ENCODE assay signal across 8 cellular contexts in the genomic region with DNA sequence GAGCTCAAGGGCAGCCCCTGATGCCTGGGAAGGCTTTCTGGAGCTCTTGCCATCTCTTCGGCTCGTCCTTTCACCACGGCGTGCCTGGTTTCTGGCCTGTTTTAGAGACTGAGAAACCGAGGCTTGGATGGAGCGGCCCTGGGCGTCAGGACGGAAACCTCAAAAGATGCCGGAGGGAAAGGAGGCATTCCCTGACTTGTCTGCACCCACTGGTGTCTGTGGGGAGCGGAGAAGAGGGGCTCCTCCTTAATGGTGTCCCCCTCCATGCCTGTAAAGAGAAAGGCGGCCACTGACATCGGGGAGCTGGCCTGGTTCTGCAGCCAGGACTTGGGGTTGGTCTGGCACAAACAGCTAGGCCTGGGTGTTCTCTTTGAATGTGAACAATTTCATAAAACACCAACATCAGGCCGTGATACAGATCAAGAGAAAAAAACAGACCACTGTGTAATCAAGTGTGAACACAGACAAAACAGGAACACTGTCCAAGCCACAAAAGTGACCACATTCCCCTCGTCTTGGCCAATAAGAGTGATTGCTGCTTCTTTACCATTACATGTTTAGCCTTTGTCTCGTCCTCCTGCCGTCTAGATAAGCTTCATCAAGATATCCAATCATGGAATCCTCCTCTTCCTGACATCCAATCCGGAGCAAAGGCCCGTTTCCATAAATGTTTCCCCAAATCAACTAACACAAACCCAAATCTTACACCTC. TPM values are rescaled to one million over a fixed set of nuclear protein-coding genes. Genes with fewer than 3 reads are reported as not detected.
DNase-seq lines count a peak whose midpoint lies in the region; ATAC-seq and TF ChIP-seq lines count a peak whose summit lies in the region.

No MANE protein-coding gene starts in this region.

- no peaks in the 10 kb centered on the region for H3K36me3 ChIP-seq in hepatocyte (replicated peaks; ENCODE audit: insufficient read depth, low read depth)

- in situ Hi-C loops in GM13977 (cut with MboI; ENCODE audit: low pct_unique_long_range_greater_than_20kb, low sequenced_read_pairs, unreplicated experiment): no loop called here

- POLR2A ChIA-PET in activated CD4-positive, alpha-beta memory T cell treated with anti-CD3 and anti-CD28 coated beads for 36 hours (lab: Charles Lee): interaction anchor here (1.0 kb wide), 1 partner anchor 84 kb away, joined by 4 read pairs; a partner anchor contains a TSS

- peaks cover 5% of the 10 kb centered on the region for H3K36me3 Mint-ChIP-seq in activated CD4-positive, alpha-beta memory T cell treated with anti-CD3 and anti-CD28 coated beads for 36 hours
- H3K36me3 Mint-ChIP-seq in stimulated activated memory B cell treated with anti-CD40 and anti-IgM and Interleukin-4, amounts not matched to agents 10 μg/mL and 1 μg/mL and 100 μg/mL, for 72 hours: peaks cover 5% of the 10 kb centered on the region

- DNase-seq in activated CD4-positive, alpha-beta memory T cell treated with anti-CD3 and anti-CD28 coated beads for 36 hours: no peak
- DNase-seq in hepatocyte (ENCODE audit: low spot score): no peak
- no peak for DNase-seq in HPDE6-E6E7 (ENCODE audit: extremely low spot score)
- DNase-seq in GM13977 (ENCODE audit: low spot score): no peak
- no peak for DNase-seq in NCI-H345 (lab: John Stamatoyannopoulos, UW)

- no peak for TF ChIP-seq CTCF in hepatocyte (IDR thresholded peaks at IDR 0.05; ENCODE audit: poor library complexity)
- no peak for TF ChIP-seq CTCF in GM13977 (IDR thresholded peaks at IDR 0.05; ENCODE audit: extremely low read depth, insufficient read depth, missing control alignments)

- intact Hi-C loops in activated CD4-positive, alpha-beta memory T cell treated with anti-CD3 and anti-CD28 coated beads for 36 hours (cut with micrococcal nuclease): loop anchor here (2.0 to 10.0 kb wide), 2 partner anchors 85 to 139 kb away; a partner anchor contains a TSS

- no peaks in the 10 kb centered on the region for H3K9me3 ChIP-seq in hepatocyte (ENCODE audit: low read depth)

- peak; percentile 27 for ATAC-seq in GM18502 (IDR thresholded peaks at IDR 0.05; ENCODE audit: poor library complexity, unreplicated experiment)
- ATAC-seq in HG03103 (IDR thresholded peaks at IDR 0.05; ENCODE audit: low read depth, unreplicated experiment): peak; percentile 3
- ATAC-seq in stimulated activated memory B cell treated with anti-CD40 and anti-IgM and Interleukin-4, amounts not matched to agents 10 μg/mL and 1 μg/mL and 100 μg/mL, for 72 hours: peak; percentile 58

- H3K4me3 ChIP-seq in hepatocyte: peak overlapping the region; percentile 26

- H3K27me3 ChIP-seq in hepatocyte: no peaks in the 10 kb centered on the region

- peak overlapping the region; percentile 84 for H3K4me2 ChIP-seq in hepatocyte

- peak overlapping the region; percentile 84 for H3K27ac Mint-ChIP-seq in activated CD4-positive, alpha-beta memory T cell treated with anti-CD3 and anti-CD28 coated beads for 36 hours
- H3K27ac Mint-ChIP-seq in stimulated activated memory B cell treated with anti-CD40 and anti-IgM and Interleukin-4, amounts not matched to agents 10 μg/mL and 1 μg/mL and 100 μg/mL, for 72 hours: peak overlapping the region; percentile 68

- CTCF ChIA-PET in activated CD4-positive, alpha-beta memory T cell treated with anti-CD3 and anti-CD28 coated beads for 36 hours (lab: Charles Lee): no interaction called here

- peak overlapping the region; percentile 73 for H3K4me3 Mint-ChIP-seq in activated CD4-positive, alpha-beta memory T cell treated with anti-CD3 and anti-CD28 coated beads for 36 hours
- peak overlapping the region; percentile 78 for H3K4me3 Mint-ChIP-seq in stimulated activated memory B cell treated with anti-CD40 and anti-IgM and Interleukin-4, amounts not matched to agents 10 μg/mL and 1 μg/mL and 100 μg/mL, for 72 hours

- no peaks in the 10 kb centered on the region for H3K27me3 Mint-ChIP-seq in activated CD4-positive, alpha-beta memory T cell treated with anti-CD3 and anti-CD28 coated beads for 36 hours
- no peaks in the 10 kb centered on the region for H3K27me3 Mint-ChIP-seq in stimulated activated memory B cell treated with anti-CD40 and anti-IgM and Interleukin-4, amounts not matched to agents 10 μg/mL and 1 μg/mL and 100 μg/mL, for 72 hours

- H3K79me2 ChIP-seq in hepatocyte: peaks cover 39% of the 10 kb centered on the region

- peak overlapping the region; percentile 89 for H3K27ac ChIP-seq in hepatocyte

- peaks cover 8% of the 10 kb centered on the region for H3K4me1 ChIP-seq in hepatocyte (ENCODE audit: insufficient read depth)

- no peaks in the 10 kb centered on the region for H3K9me2 ChIP-seq in hepatocyte (replicated peaks; ENCODE audit: insufficient read depth)

- peak overlapping the region; percentile 95 for H2AFZ ChIP-seq in hepatocyte

- peaks cover 41% of the 10 kb centered on the region for H3K4me1 Mint-ChIP-seq in activated CD4-positive, alpha-beta memory T cell treated with anti-CD3 and anti-CD28 coated beads for 36 hours (ENCODE audit: low read depth)
- H3K4me1 Mint-ChIP-seq in stimulated activated memory B cell treated with anti-CD40 and anti-IgM and Interleukin-4, amounts not matched to agents 10 μg/mL and 1 μg/mL and 100 μg/mL, for 72 hours: peaks cover 46% of the 10 kb centered on the region

- H3K9me3 Mint-ChIP-seq in activated CD4-positive, alpha-beta memory T cell treated with anti-CD3 and anti-CD28 coated beads for 36 hours: no peaks in the 10 kb centered on the region
- H3K9me3 Mint-ChIP-seq in stimulated activated memory B cell treated with anti-CD40 and anti-IgM and Interleukin-4, amounts not matched to agents 10 μg/mL and 1 μg/mL and 100 μg/mL, for 72 hours: no peaks in the 10 kb centered on the region

- H4K20me1 ChIP-seq in hepatocyte (ENCODE audit: insufficient read depth, poor library complexity, severe bottlenecking): peaks cover 38% of the 10 kb centered on the region

- WGBS in hepatocyte (ENCODE audit: low lambda C conversion rate, missing lambda C conversion rate): 67% methylated on average over 18 of the region's 18 CpGs

RNA-seq across cellular contexts. Expression of a gene that starts 0.6 kb away (rescaled TPM):
- 10 to 100 TPM; 46.7 to 50.2 TPM for total RNA-seq in activated CD4-positive, alpha-beta memory T cell treated with anti-CD3 and anti-CD28 coated beads for 36 hours
- total RNA-seq in hepatocyte: 20.4 and 25.9 TPM in 2 replicates
- 36.6 and 37.5 TPM in 2 replicates for polyA plus RNA-seq in hepatocyte

RNA-seq across cellular contexts. Expression of a gene that starts 35.7 kb away (rescaled TPM):
- total RNA-seq in activated CD4-positive, alpha-beta memory T cell treated with anti-CD3 and anti-CD28 coated beads for 36 hours: 1 to 10 TPM; 3.1 to 3.3 TPM
- total RNA-seq in hepatocyte: 14.1 and 17.8 TPM in 2 replicates
- polyA plus RNA-seq in hepatocyte: 23.0 and 28.5 TPM in 2 replicates

RNA-seq across cellular contexts. Expression of a gene that starts 45.4 kb away (rescaled TPM):
- total RNA-seq in activated CD4-positive, alpha-beta memory T cell treated with anti-CD3 and anti-CD28 coated beads for 36 hours: not detected
- total RNA-seq in hepatocyte: 0.27 TPM in 1 of 2 replicates, not detected in the other
- polyA plus RNA-seq in hepatocyte: 0.30 and 1.6 TPM in 2 replicates

Comparison
In these comparisons a context has a peak if more than half of its experiments do, and no peak if none do; other contexts are left out.
1. ATAC-seq: peak in every context shown above with its lines; median percentile 58 in stimulated activated memory B cell treated with anti-CD40 and anti-IgM and Interleukin-4, amounts not matched to agents 10 μg/mL and 1 μg/mL and 100 μg/mL, for 72 hours; 27 in GM18502; 3 in HG03103.